In the genomic region with DNA sequence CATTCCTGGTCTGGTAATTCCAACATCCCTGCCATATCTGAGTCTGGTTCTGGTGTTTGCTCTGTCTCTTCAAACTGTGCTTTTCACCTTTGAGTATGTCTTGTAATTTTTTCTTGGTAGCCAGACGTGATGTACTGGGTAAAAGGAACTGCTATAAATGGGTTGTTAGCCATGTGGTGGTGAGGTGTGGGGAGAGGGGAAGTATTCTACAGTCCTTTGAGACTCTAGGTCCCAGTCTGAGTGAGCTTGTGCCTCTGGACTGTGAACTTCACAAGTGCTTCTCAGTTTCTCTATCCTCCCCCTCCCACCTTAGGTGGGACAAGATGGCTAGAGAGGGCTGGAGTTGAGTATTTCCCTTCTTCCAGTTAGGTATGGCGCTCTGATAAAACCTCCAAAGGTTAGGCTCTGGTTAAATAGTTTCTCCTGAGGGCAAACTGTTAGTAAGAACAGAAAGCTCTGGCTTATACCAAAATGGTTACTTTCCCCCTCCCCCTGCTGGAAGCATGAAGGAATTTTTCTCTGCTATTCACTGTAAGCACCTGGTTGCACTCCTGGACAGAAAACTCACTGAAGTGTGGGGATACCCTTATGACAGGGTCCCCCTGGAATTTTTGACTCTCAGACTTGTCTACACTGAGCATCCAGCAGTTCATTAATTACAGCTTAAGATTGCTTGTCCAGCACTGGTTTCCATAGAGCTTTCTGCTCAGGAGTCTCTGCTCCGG, we compare ENCODE assay signal across 2 cellular contexts.
TF ChIP-seq lines count a peak whose summit lies in the region.

No MANE protein-coding gene starts in this region.

TF ChIP-seq in GM23338, 12 proteins besides CTCF, POLR2A, EP300 and RAD21:
- TF ChIP-seq ZNF462 (CRISPR knock-in tag; IDR thresholded peaks at IDR 0.05): no peak

TF ChIP-seq in liver, 16 proteins besides CTCF, POLR2A, EP300 and RAD21 (continued from another document):
- TF ChIP-seq HNF4A (conservative IDR thresholded peaks at IDR 0.05) (no peak), SP1 (IDR thresholded peaks at IDR 0.05) (no peak)
TF ChIP-seq in liver: peak in this region for 0.
